12 cellular contexts compared by ENCODE assay signal in genomic region chr10:80466724-80467326, GRCh38. TPM values are rescaled to one million over a fixed set of nuclear protein-coding genes. Genes with fewer than 3 reads are reported as not detected.
DNase-seq lines count a peak whose midpoint lies in the region; ATAC-seq, FAIRE-seq and TF ChIP-seq lines count a peak whose summit lies in the region.
"Had no signal": no experiment of that assay in that cellular context is flagged by ENCODE, and none has a peak within 500 bp of the region (broad histone marks: within the 10 kb centered on the region; RNA-seq: fewer than 3 reads in every experiment).

No MANE protein-coding gene starts in this region.

- peak overlapping the region; percentile 91 for H3K27ac ChIP-seq in CD4-positive, alpha-beta T cell (ENCODE audit: low read depth, low read length)
- H3K27ac ChIP-seq in endothelial cell of umbilical vein (ENCODE audit: insufficient read depth, low read depth, low read length), result peak overlapping the region; percentile 79
- peak overlapping the region; percentile 92 for H3K27ac ChIP-seq in parathyroid adenoma

- TF ChIP-seq CTCF in CD4-positive, alpha-beta T cell (IDR thresholded peaks at IDR 0.05), result no peak
- TF ChIP-seq CTCF in endothelial cell of umbilical vein (IDR thresholded peaks at IDR 0.05; ENCODE audit: extremely low read depth in 1 of 2, insufficient read depth in 1 of 2, low read depth in 1 of 2, low read length in 2 of 2) (no peak), parathyroid adenoma (IDR thresholded peaks at IDR 0.05) (no peak), BE2C (IDR thresholded peaks at IDR 0.05; ENCODE audit: low read depth, low read length) (no peak)

- H3K36me3 Mint-ChIP-seq in CD4-positive, alpha-beta T cell (ENCODE audit: low read depth), result peaks cover 55% of the 10 kb centered on the region
- H3K36me3 Mint-ChIP-seq in T-helper 17 cell (ENCODE audit: low read depth), result peaks cover 7% of the 10 kb centered on the region

- peaks cover 99% of the 10 kb centered on the region for H3K79me2 ChIP-seq in endothelial cell of umbilical vein (ENCODE audit: control insufficient read depth, insufficient read depth, low read length)
- H3K79me2 ChIP-seq in parathyroid adenoma, result peaks cover 71% of the 10 kb centered on the region

- H3K4me1 Mint-ChIP-seq in CD4-positive, alpha-beta T cell (ENCODE audit: low read depth), result peaks cover 96% of the 10 kb centered on the region
- peaks cover 82% of the 10 kb centered on the region for H3K4me1 Mint-ChIP-seq in T-helper 17 cell

- dilution Hi-C loops in endothelial cell of umbilical vein (cut with MboI; ENCODE audit: extremely low pct_ligation_motif_present, low sequenced_read_pairs), result no loop called here

- TF ChIP-seq POLR2A in endothelial cell of umbilical vein (IDR thresholded peaks at IDR 0.05; ENCODE audit: low read depth, low read length), result no peak

- no peaks in the 10 kb centered on the region for H3K9me3 Mint-ChIP-seq in CD4-positive, alpha-beta T cell

- peak overlapping the region; percentile 92 for H3K27ac Mint-ChIP-seq in CD4-positive, alpha-beta T cell
- peak overlapping the region; percentile 100 for H3K27ac Mint-ChIP-seq in T-helper 17 cell

- peaks cover 94% of the 10 kb centered on the region for H3K4me1 ChIP-seq in endothelial cell of umbilical vein (ENCODE audit: control insufficient read depth, extremely low read depth, insufficient read depth, low read length)
- H3K4me1 ChIP-seq in parathyroid adenoma, result peaks cover 65% of the 10 kb centered on the region
- H3K4me1 ChIP-seq in BE2C, result peaks cover 12% of the 10 kb centered on the region

- peaks cover 0 to 10% of the 10 kb centered on the region in 2 experiments for H3K36me3 ChIP-seq in endothelial cell of umbilical vein (ENCODE audit: control insufficient read depth in 2 of 2, extremely low read depth in 1 of 2, insufficient read depth in 2 of 2, low read length in 2 of 2)
- H3K36me3 ChIP-seq in parathyroid adenoma (ENCODE audit: control insufficient read depth, insufficient read depth, low read length), result no peaks in the 10 kb centered on the region
- H3K36me3 ChIP-seq in BE2C, result no peaks in the 10 kb centered on the region

- CTCF ChIA-PET in CD4-positive, alpha-beta T cell (lab: Charles Lee), result interaction anchor here (1.2 to 19.9 kb wide), 4 partner anchors 18 to 44 kb away, joined by 3 to 250 read pairs (median 12); no protein-coding TSS in a partner anchor
- CTCF ChIA-PET in endothelial cell of umbilical vein (lab: Charles Lee), result interaction anchor here (1.0 to 37.4 kb wide), 6 partner anchors 8 to 39 kb away, joined by 3 to 1118 read pairs (median 6); no protein-coding TSS in a partner anchor

- no peak overlapping the region for H3K9ac ChIP-seq in endothelial cell of umbilical vein (replicated peaks; ENCODE audit: extremely low read depth, insufficient read depth, low read length)
- H3K9ac ChIP-seq in parathyroid adenoma, result no peak overlapping the region

- peaks cover 6% of the 10 kb centered on the region for H4K20me1 ChIP-seq in endothelial cell of umbilical vein (replicated peaks; ENCODE audit: control insufficient read depth, extremely low read depth, insufficient read depth, low read length)

- no peaks in the 10 kb centered on the region for H3K9me3 ChIP-seq in CD4-positive, alpha-beta T cell (ENCODE audit: control insufficient read depth, low read length)
- no peaks in the 10 kb centered on the region for H3K9me3 ChIP-seq in T-helper 17 cell (ENCODE audit: control insufficient read depth, low read length, poor library complexity, severe bottlenecking)
- no peaks in the 10 kb centered on the region for H3K9me3 ChIP-seq in endothelial cell of umbilical vein (replicated peaks; ENCODE audit: control insufficient read depth, insufficient read depth, low read length)
- no peaks in the 10 kb centered on the region for H3K9me3 ChIP-seq in parathyroid adenoma (ENCODE audit: control insufficient read depth, low read length)
- H3K9me3 ChIP-seq in BE2C, result no peaks in the 10 kb centered on the region

- no peak overlapping the region for H2AFZ ChIP-seq in endothelial cell of umbilical vein (ENCODE audit: low read depth, low read length)
- H2AFZ ChIP-seq in parathyroid adenoma, result no peak overlapping the region

- BruUV-seq in endothelial cell of umbilical vein (replicated peaks; lab: Mats Ljungman, UMichigan), result no TSS peak

- H3K27me3 ChIP-seq in CD4-positive, alpha-beta T cell (ENCODE audit: control insufficient read depth, insufficient read depth, low read length), result no peaks in the 10 kb centered on the region
- H3K27me3 ChIP-seq in endothelial cell of umbilical vein (ENCODE audit: control insufficient read depth in 2 of 2, insufficient read depth in 2 of 2, low read length in 2 of 2) (no peaks in the 10 kb centered on the region), parathyroid adenoma (ENCODE audit: control insufficient read depth, insufficient read depth, low read length) (no peaks in the 10 kb centered on the region), BE2C (no peaks in the 10 kb centered on the region)

- H3K4me3 ChIP-seq in endothelial cell of umbilical vein (replicated peaks in 1 of 3; ENCODE audit: insufficient read depth in 1 of 3, low read depth in 1 of 3, low read length in 3 of 3), result no peak overlapping the region
- no peak overlapping the region for H3K4me3 ChIP-seq in parathyroid adenoma (ENCODE audit: low read depth, low read length)
- no peak overlapping the region for H3K4me3 ChIP-seq in BE2C (ENCODE audit: low read depth, low read length)

- H3K9me1 ChIP-seq in endothelial cell of umbilical vein (replicated peaks; ENCODE audit: control insufficient read depth, extremely low read depth, insufficient read depth, low read length), result no peaks in the 10 kb centered on the region

- POLR2A ChIA-PET in CD4-positive, alpha-beta T cell (lab: Charles Lee), result interaction anchor here (1.0 to 22.9 kb wide), 10 partner anchors 8 to 279 kb away, joined by 4 to 420 read pairs (median 13); partner anchors contain the start of genes PRXL2A and TSPAN14
- POLR2A ChIA-PET in endothelial cell of umbilical vein (lab: Charles Lee), result interaction anchor here (0.5 to 1.5 kb wide), 5 partner anchors 10 to 221 kb away, joined by 3 to 7 read pairs (median 3); partner anchors contain the start of gene PRXL2A

- DNase-seq in CD4-positive, alpha-beta T cell, result no peak
- no peak for DNase-seq in T-helper 17 cell
- DNase-seq in endothelial cell of umbilical vein (ENCODE audit: low read depth, low spot score), result no peak
- no peak for DNase-seq in BE2C
- DNase-seq: left colon, NCI-H1930 had no signal

- intact Hi-C loops in CD4-positive, alpha-beta T cell (cut with DNase I, micrococcal nuclease), result loop anchor here in 1 of 2 experiments (1.0 to 10.0 kb wide), 3 partner anchors 12 to 262 kb away; partner anchors contain the start of gene ANXA11
- intact Hi-C loops in endothelial cell of umbilical vein (cut with micrococcal nuclease), result no loop called here

- H3K27me3 Mint-ChIP-seq in CD4-positive, alpha-beta T cell, result no peaks in the 10 kb centered on the region
- H3K27me3 Mint-ChIP-seq in T-helper 17 cell, result no peaks in the 10 kb centered on the region

- no peak for ATAC-seq in CD4-positive, alpha-beta T cell (ENCODE audit: poor library complexity)
- ATAC-seq in T-helper 17 cell, result no peak
- ATAC-seq in GM18517 (IDR thresholded peaks at IDR 0.05; ENCODE audit: unreplicated experiment), result no peak
- no peak for ATAC-seq in GM21825 (IDR thresholded peaks at IDR 0.05; ENCODE audit: unreplicated experiment)
- ATAC-seq in GM21526 (IDR thresholded peaks at IDR 0.05; ENCODE audit: low FRiP score, unreplicated experiment), result no peak
- ATAC-seq: esophagus mucosa, left colon had no signal

- FAIRE-seq in endothelial cell of umbilical vein (lab: Jason Lieb, UNC), result no peak
- FAIRE-seq: H54 had no signal

- H3K4me2 ChIP-seq in endothelial cell of umbilical vein (ENCODE audit: insufficient read depth, low read length), result peak overlapping the region; percentile 86
- H3K4me2 ChIP-seq in parathyroid adenoma (ENCODE audit: low read length), result peak overlapping the region; percentile 22

- H3K4me3 Mint-ChIP-seq in CD4-positive, alpha-beta T cell, result peak overlapping the region; percentile 91
- H3K4me3 Mint-ChIP-seq in T-helper 17 cell, result peak overlapping the region; percentile 98

TF ChIP-seq in endothelial cell of umbilical vein, 7 proteins besides CTCF, POLR2A, EP300 and RAD21 (continues in another document):
- no peak for TF ChIP-seq JUN (IDR thresholded peaks at IDR 0.05; ENCODE audit: borderline replicate concordance, insufficient read depth, insufficient read length, low read depth)
- TF ChIP-seq POLR2AphosphoS5 (IDR thresholded peaks at IDR 0.05; ENCODE audit: insufficient read depth, low read depth, low read length), result no peak
- no peak for TF ChIP-seq EZH2 (IDR thresholded peaks at IDR 0.05; ENCODE audit: borderline replicate concordance, low read depth, low read length, severe bottlenecking)
- TF ChIP-seq, protein P1, sequence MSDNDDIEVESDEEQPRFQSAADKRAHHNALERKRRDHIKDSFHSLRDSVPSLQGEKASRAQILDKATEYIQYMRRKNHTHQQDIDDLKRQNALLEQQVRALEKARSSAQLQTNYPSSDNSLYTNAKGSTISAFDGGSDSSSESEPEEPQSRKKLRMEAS (IDR thresholded peaks at IDR 0.05; ENCODE audit: insufficient read depth, insufficient read length), result no peak

RNA-seq across cellular contexts. Expression of gene TSPAN14, which starts 12.7 kb away (rescaled TPM):
- total RNA-seq in CD4-positive, alpha-beta T cell, result 100 to 1,000 TPM; 167 to 168 TPM
- 100 to 1,000 TPM; 118 to 139 TPM for total RNA-seq in T-helper 17 cell
- 237 and 242 TPM in 2 replicates for total RNA-seq in endothelial cell of umbilical vein
- polyA plus RNA-seq in endothelial cell of umbilical vein, result 210 and 211 TPM in 2 replicates
- 175 and 189 TPM in 2 replicates for polyA plus RNA-seq in endothelial cell of umbilical vein (2011; cell fraction: cytosol; rRNA removed)
- 188 and 193 TPM in 2 replicates for polyA plus RNA-seq in endothelial cell of umbilical vein (2011; cell fraction: nucleus; rRNA removed)
- 199 and 207 TPM in 2 replicates for polyA plus RNA-seq in endothelial cell of umbilical vein (2012)
- 175 and 203 TPM in 2 replicates for polyA minus RNA-seq in endothelial cell of umbilical vein
- polyA minus RNA-seq in endothelial cell of umbilical vein (2011; cell fraction: cytosol; rRNA and poly(A)+ RNA removed), result 8.0 TPM
- 82.2 and 84.2 TPM in 2 replicates for polyA minus RNA-seq in endothelial cell of umbilical vein (2011; cell fraction: nucleus; rRNA and poly(A)+ RNA removed)
- polyA plus RNA-seq in BE2C (2012; ENCODE audit: insufficient read depth, insufficient read length, low read depth), result 29.9 TPM

RNA-seq across cellular contexts. Expression of gene PRXL2A, which starts 58.5 kb away (rescaled TPM):
- total RNA-seq in CD4-positive, alpha-beta T cell, result 1 to 10 TPM; 3.9 to 4.6 TPM
- total RNA-seq in T-helper 17 cell, result 1 to 10 TPM in 1 of 2 donors, under 1 TPM in 1; 0.94 to 1.5 TPM
- 290 and 321 TPM in 2 replicates for total RNA-seq in endothelial cell of umbilical vein
- 68.1 and 113 TPM in 2 replicates for polyA plus RNA-seq in endothelial cell of umbilical vein
- 215 and 226 TPM in 2 replicates for polyA plus RNA-seq in endothelial cell of umbilical vein (2011; cell fraction: cytosol; rRNA removed)
- 92.3 and 112 TPM in 2 replicates for polyA plus RNA-seq in endothelial cell of umbilical vein (2011; cell fraction: nucleus; rRNA removed)
- polyA plus RNA-seq in endothelial cell of umbilical vein (2012), result 256 and 281 TPM in 2 replicates
- 99.3 and 99.6 TPM in 2 replicates for polyA minus RNA-seq in endothelial cell of umbilical vein
- 8.0 TPM for polyA minus RNA-seq in endothelial cell of umbilical vein (2011; cell fraction: cytosol; rRNA and poly(A)+ RNA removed)
- polyA minus RNA-seq in endothelial cell of umbilical vein (2011; cell fraction: nucleus; rRNA and poly(A)+ RNA removed), result 28.6 and 41.4 TPM in 2 replicates
- 55.6 TPM for polyA plus RNA-seq in BE2C (2012; ENCODE audit: insufficient read depth, insufficient read length, low read depth)

Comparison
In these comparisons a context has a peak if more than half of its experiments do, and no peak if none do; other contexts are left out.
1. RNA of gene PRXL2A, which starts 58.5 kb away (total RNA-seq): 290 to 321 TPM in endothelial cell of umbilical vein; 3.9 to 4.6 TPM in CD4-positive, alpha-beta T cell and 0.94 to 1.5 TPM in T-helper 17 cell; every median in the first group is over 10 times any median in the second.
2. Peak in every context shown above with its lines, with median percentiles within 50 percentile points of each other: H3K27ac ChIP-seq.